In genomic region chr6:2952557-2953095, GRCh38 we compare ENCODE assay signal across 8 cellular contexts. TPM values are rescaled to one million over a fixed set of nuclear protein-coding genes. Genes with fewer than 3 reads are reported as not detected.
DNase-seq lines count a peak whose midpoint lies in the region; ATAC-seq and TF ChIP-seq lines count a peak whose summit lies in the region.

No MANE protein-coding gene starts in this region.

- DNase-seq in GM03348 (ENCODE audit: low spot score) (peak; percentile 92), foreskin keratinocyte (peak in 1 of 2 donors; percentile 57), nucleus accumbens (lab: John Stamatoyannopoulos, UW) (peak in 48 of 56 donors; percentile 16 to 88 (median 67)), type B pancreatic cell (ENCODE audit: extremely low spot score, unreplicated experiment) (no peak)
- DNase-seq in activated T-helper 2 cell treated with anti-CD3 and anti-CD28 coated beads, Interferon-gamma antibody, Interleukin-2, Interleukin-4, amounts not matched to agents 10 μg/mL and 5 μg/mL and 100 μg/mL, durations not matched to agents 14 hours and 24 hours and 36 hours (ENCODE audit: low spot score), result peak; percentile 53
- no peak for DNase-seq in effector CD8-positive, alpha-beta T cell (lab: John Stamatoyannopoulos, UW)

- peaks cover 36% of the 10 kb centered on the region for H3K36me3 Mint-ChIP-seq in activated T-helper 2 cell treated with anti-CD3 and anti-CD28 coated beads, Interferon-gamma antibody, Interleukin-2, Interleukin-4, amounts not matched to agents 10 μg/mL and 5 μg/mL and 100 μg/mL, durations not matched to agents 14 hours and 24 hours and 36 hours (ENCODE audit: low read depth)
- peaks cover 10% of the 10 kb centered on the region for H3K36me3 Mint-ChIP-seq in type B pancreatic cell

- ATAC-seq in HG02938 (IDR thresholded peaks at IDR 0.05; ENCODE audit: unreplicated experiment), result peak; percentile 67
- ATAC-seq in foreskin keratinocyte, result peak; percentile 90

- no peaks in the 10 kb centered on the region for H3K4me1 ChIP-seq in foreskin keratinocyte

- no peaks in the 10 kb centered on the region for H3K9me3 Mint-ChIP-seq in activated T-helper 2 cell treated with anti-CD3 and anti-CD28 coated beads, Interferon-gamma antibody, Interleukin-2, Interleukin-4, amounts not matched to agents 10 μg/mL and 5 μg/mL and 100 μg/mL, durations not matched to agents 14 hours and 24 hours and 36 hours
- no peaks in the 10 kb centered on the region for H3K9me3 Mint-ChIP-seq in type B pancreatic cell

- H3K27ac ChIP-seq in foreskin keratinocyte, result no peak overlapping the region

- TF ChIP-seq CTCF in foreskin keratinocyte (conservative IDR thresholded peaks at IDR 0.05) (peak; percentile 98), type B pancreatic cell (conservative IDR thresholded peaks at IDR 0.05) (peak; percentile 95)

- no peaks in the 10 kb centered on the region for H3K27me3 ChIP-seq in foreskin keratinocyte

- H3K4me3 Mint-ChIP-seq in activated T-helper 2 cell treated with anti-CD3 and anti-CD28 coated beads, Interferon-gamma antibody, Interleukin-2, Interleukin-4, amounts not matched to agents 10 μg/mL and 5 μg/mL and 100 μg/mL, durations not matched to agents 14 hours and 24 hours and 36 hours (ENCODE audit: low read depth), result peak overlapping the region; percentile 57
- peak overlapping the region; percentile 58 for H3K4me3 Mint-ChIP-seq in type B pancreatic cell

- H3K27ac Mint-ChIP-seq in activated T-helper 2 cell treated with anti-CD3 and anti-CD28 coated beads, Interferon-gamma antibody, Interleukin-2, Interleukin-4, amounts not matched to agents 10 μg/mL and 5 μg/mL and 100 μg/mL, durations not matched to agents 14 hours and 24 hours and 36 hours, result peak overlapping the region; percentile 86
- H3K27ac Mint-ChIP-seq in type B pancreatic cell, result no peak overlapping the region

- intact Hi-C loops in activated T-helper 2 cell treated with anti-CD3 and anti-CD28 coated beads, Interferon-gamma antibody, Interleukin-2, Interleukin-4, amounts not matched to agents 10 μg/mL and 5 μg/mL and 100 μg/mL, durations not matched to agents 14 hours and 24 hours and 36 hours (cut with micrococcal nuclease), result loop anchor here (1.0 kb wide), 3 partner anchors 12 to 37 kb away; no protein-coding TSS in a partner anchor

- no peaks in the 10 kb centered on the region for H3K27me3 Mint-ChIP-seq in activated T-helper 2 cell treated with anti-CD3 and anti-CD28 coated beads, Interferon-gamma antibody, Interleukin-2, Interleukin-4, amounts not matched to agents 10 μg/mL and 5 μg/mL and 100 μg/mL, durations not matched to agents 14 hours and 24 hours and 36 hours (ENCODE audit: low read depth)
- no peaks in the 10 kb centered on the region for H3K27me3 Mint-ChIP-seq in type B pancreatic cell

- peaks cover 19% of the 10 kb centered on the region for H3K4me1 Mint-ChIP-seq in activated T-helper 2 cell treated with anti-CD3 and anti-CD28 coated beads, Interferon-gamma antibody, Interleukin-2, Interleukin-4, amounts not matched to agents 10 μg/mL and 5 μg/mL and 100 μg/mL, durations not matched to agents 14 hours and 24 hours and 36 hours (ENCODE audit: low read depth)
- peaks cover 14% of the 10 kb centered on the region for H3K4me1 Mint-ChIP-seq in type B pancreatic cell (ENCODE audit: unreplicated experiment)

TF ChIP-seq in PFSK-1, 5 proteins besides CTCF, POLR2A, EP300 and RAD21:
- TF ChIP-seq SIN3A (IDR thresholded peaks at IDR 0.05; ENCODE audit: borderline replicate concordance, insufficient read depth, low read length) (0 out of 2 replicates have a peak, but pooled peaks have one; percentile 18), POLR2AphosphoS5 (IDR thresholded peaks at IDR 0.05; ENCODE audit: low read depth, low read length) (no peak), FOXP2 (optimal IDR thresholded peaks at IDR 0.05; ENCODE audit: borderline replicate concordance, extremely low read depth, extremely low read length, insufficient read depth) (peak; percentile 48), REST (IDR thresholded peaks at IDR 0.05; ENCODE audit: insufficient read depth in 1 of 2, low read depth in 2 of 2, low read length in 2 of 2) (no peak)

RNA-seq across cellular contexts. Expression of gene SERPINB6, which starts 18.7 kb away (rescaled TPM):
- 81.7 TPM for polyA plus RNA-seq in PFSK-1 (2012; ENCODE audit: insufficient read length, low read depth)
- 72.0 and 73.0 TPM in 2 replicates for total RNA-seq in activated T-helper 2 cell treated with anti-CD3 and anti-CD28 coated beads, Interferon-gamma antibody, Interleukin-2, Interleukin-4, amounts not matched to agents 10 μg/mL and 5 μg/mL and 100 μg/mL, durations not matched to agents 14 hours and 24 hours and 36 hours
- total RNA-seq in foreskin keratinocyte, result 57.6 and 59.0 TPM in 2 replicates
- polyA plus RNA-seq in foreskin keratinocyte, result 81.3 and 86.5 TPM in 2 replicates
- 57.5 and 61.2 TPM in 2 replicates for total RNA-seq in type B pancreatic cell (ENCODE audit: low replicate concordance)

RNA-seq across cellular contexts. Expression of gene NQO2, which starts 47.1 kb away (rescaled TPM):
- polyA plus RNA-seq in PFSK-1 (2012; ENCODE audit: insufficient read length, low read depth), result 47.0 TPM
- total RNA-seq in activated T-helper 2 cell treated with anti-CD3 and anti-CD28 coated beads, Interferon-gamma antibody, Interleukin-2, Interleukin-4, amounts not matched to agents 10 μg/mL and 5 μg/mL and 100 μg/mL, durations not matched to agents 14 hours and 24 hours and 36 hours, result 42.5 and 45.6 TPM in 2 replicates
- total RNA-seq in foreskin keratinocyte, result 17.6 and 27.1 TPM in 2 replicates
- polyA plus RNA-seq in foreskin keratinocyte, result 22.8 and 34.0 TPM in 2 replicates
- total RNA-seq in type B pancreatic cell (ENCODE audit: low replicate concordance), result 19.1 and 19.5 TPM in 2 replicates

RNA-seq across cellular contexts. Expression of gene SERPINB9, which starts 49.5 kb away (rescaled TPM):
- not detected for polyA plus RNA-seq in PFSK-1 (2012; ENCODE audit: insufficient read length, low read depth)
- 120 and 123 TPM in 2 replicates for total RNA-seq in activated T-helper 2 cell treated with anti-CD3 and anti-CD28 coated beads, Interferon-gamma antibody, Interleukin-2, Interleukin-4, amounts not matched to agents 10 μg/mL and 5 μg/mL and 100 μg/mL, durations not matched to agents 14 hours and 24 hours and 36 hours
- total RNA-seq in foreskin keratinocyte, result 0.07 and 0.31 TPM in 2 replicates
- polyA plus RNA-seq in foreskin keratinocyte, result 0.08 and 0.11 TPM in 2 replicates
- total RNA-seq in type B pancreatic cell (ENCODE audit: low replicate concordance), result 6.0 and 6.5 TPM in 2 replicates

Comparison
In these comparisons a context has a peak if more than half of its experiments do, and no peak if none do; other contexts are left out.
1. DNase-seq: peak in GM03348 (single experiment), activated T-helper 2 cell treated with anti-CD3 and anti-CD28 coated beads, Interferon-gamma antibody, Interleukin-2, Interleukin-4, amounts not matched to agents 10 μg/mL and 5 μg/mL and 100 μg/mL, durations not matched to agents 14 hours and 24 hours and 36 hours (single experiment) and nucleus accumbens (48 of 56); none in type B pancreatic cell (single experiment) and effector CD8-positive, alpha-beta T cell (single experiment).
2. RNA of gene SERPINB9, which starts 49.5 kb away (total RNA-seq): 120 to 123 TPM in activated T-helper 2 cell treated with anti-CD3 and anti-CD28 coated beads, Interferon-gamma antibody, Interleukin-2, Interleukin-4, amounts not matched to agents 10 μg/mL and 5 μg/mL and 100 μg/mL, durations not matched to agents 14 hours and 24 hours and 36 hours; 6.0 to 6.5 TPM in type B pancreatic cell and 0.07 to 0.31 TPM in foreskin keratinocyte; every median in the first group is over 10 times any median in the second.